8 cellular contexts compared by ENCODE assay signal in the genomic region with DNA sequence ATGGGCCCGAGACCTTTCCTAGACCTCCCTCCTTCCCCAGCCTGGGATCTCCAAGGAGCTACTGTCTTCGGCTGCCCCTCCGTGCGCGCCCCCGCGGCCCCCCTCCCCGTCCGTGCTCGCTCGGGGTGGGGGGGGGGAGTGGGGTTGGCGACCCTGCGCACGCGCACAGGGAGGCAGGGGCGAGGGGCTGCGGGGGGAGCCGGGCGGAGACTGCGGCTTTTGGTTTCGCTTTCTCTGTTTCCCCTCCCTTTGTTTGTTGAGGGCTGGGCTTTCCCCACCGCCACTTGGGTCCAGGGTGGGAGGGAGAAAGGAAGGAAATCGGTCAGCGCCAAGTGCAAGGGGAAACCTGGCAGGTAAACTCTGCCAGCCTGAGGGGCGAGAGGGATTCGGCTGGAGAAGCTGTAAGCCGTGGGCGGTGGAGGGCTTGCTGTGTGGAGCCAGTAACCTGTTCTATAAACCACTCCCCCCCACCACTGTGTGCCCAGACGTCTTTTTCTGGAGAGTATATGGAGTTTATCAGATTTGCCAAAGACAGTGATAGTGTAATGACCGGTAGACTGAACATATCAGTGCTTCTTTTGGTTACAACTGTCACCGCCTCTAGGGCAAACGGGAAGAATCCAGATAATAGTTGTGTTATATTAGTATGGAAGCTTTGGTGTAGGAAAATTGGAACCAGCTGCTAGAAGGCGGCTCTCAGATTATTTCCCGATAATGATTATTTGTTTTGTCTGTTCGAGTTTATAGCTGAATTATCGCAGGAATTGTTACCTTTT. TPM values are rescaled to one million over a fixed set of nuclear protein-coding genes. Genes with fewer than 3 reads are reported as not detected.
DNase-seq lines count a peak whose midpoint lies in the region; ATAC-seq, FAIRE-seq and TF ChIP-seq lines count a peak whose summit lies in the region.

No MANE protein-coding gene starts in this region.

- H3K9ac ChIP-seq in mammary epithelial cell (ENCODE audit: insufficient read depth, low read length) (peak overlapping the region; percentile 96), keratinocyte (ENCODE audit: control insufficient read depth, extremely low read depth, insufficient read depth, low read length) (peak overlapping the region; percentile 97)

- CTCF ChIA-PET in mammary epithelial cell (lab: Charles Lee; ENCODE audit: low non-redundant PET) = no interaction called here

- H3K9me3 ChIP-seq in mammary epithelial cell (replicated peaks; ENCODE audit: insufficient read depth, low read length) (no peaks in the 10 kb centered on the region), keratinocyte (ENCODE audit: control insufficient read depth, low read depth, low read length) (no peaks in the 10 kb centered on the region)

- peaks cover 14% of the 10 kb centered on the region for H3K36me3 ChIP-seq in mammary epithelial cell (ENCODE audit: insufficient read depth, low read length)
- peaks cover 12 to 36% of the 10 kb centered on the region in 2 experiments for H3K36me3 ChIP-seq in keratinocyte (ENCODE audit: control insufficient read depth in 2 of 2, extremely low read depth in 1 of 2, insufficient read depth in 2 of 2, low read length in 2 of 2)

- peak; percentile 53 for ATAC-seq in HG02840 (IDR thresholded peaks at IDR 0.05; ENCODE audit: low FRiP score, unreplicated experiment)

- no peaks in the 10 kb centered on the region for H3K9me1 ChIP-seq in keratinocyte (ENCODE audit: control insufficient read depth, extremely low read depth, insufficient read depth, low read length)

- no peak for FAIRE-seq in keratinocyte (lab: Jason Lieb, UNC)

- H3K27ac ChIP-seq in mammary epithelial cell (ENCODE audit: insufficient read depth, low read depth, low read length) (peak overlapping the region; percentile 85), keratinocyte (ENCODE audit: control insufficient read depth, insufficient read depth, low read length) (peak overlapping the region; percentile 93)

- BruUV-seq in mammary epithelial cell (replicated peaks; lab: Mats Ljungman, UMichigan) = TSS peak; percentile 34

- H3K27me3 ChIP-seq in mammary epithelial cell (ENCODE audit: insufficient read depth, low read length) (no peaks in the 10 kb centered on the region), keratinocyte (ENCODE audit: control insufficient read depth, extremely low read depth, insufficient read depth, low read length) (no peaks in the 10 kb centered on the region)

- no peak overlapping the region for H2AFZ ChIP-seq in mammary epithelial cell (ENCODE audit: low read depth, low read length)
- no peak overlapping the region for H2AFZ ChIP-seq in keratinocyte (ENCODE audit: control insufficient read depth, low read length)

- H3K4me1 ChIP-seq in mammary epithelial cell (ENCODE audit: insufficient read depth, low read length) = peaks cover 50% of the 10 kb centered on the region
- peaks cover 47% of the 10 kb centered on the region for H3K4me1 ChIP-seq in keratinocyte (ENCODE audit: control insufficient read depth, extremely low read depth, insufficient read depth, low read length)

- DNase-seq in GM13977 (ENCODE audit: low spot score) (peak; percentile 82), NCI-H1694 treated with DMSO at 0.1 percent for 48 hours (lab: John Stamatoyannopoulos, UW) (peak; percentile 28), mammary epithelial cell (peak; percentile 51), keratinocyte (ENCODE audit: low read depth, low spot score) (no peak), GM19240 (ENCODE audit: insufficient read length, low spot score) (no peak)
- DNase-seq in stimulated activated CD4-positive, alpha-beta T cell treated with anti-CD3 and anti-CD28 coated beads, Interleukin-15, amount 100 ng/mL, for 48 hours (ENCODE audit: low read depth in 2 of 2) = peak; percentile 56 to 61

- H3K79me2 ChIP-seq in mammary epithelial cell (ENCODE audit: insufficient read depth, low read length) = peaks cover 96% of the 10 kb centered on the region
- peaks cover 96% of the 10 kb centered on the region for H3K79me2 ChIP-seq in keratinocyte (ENCODE audit: control insufficient read depth, insufficient read depth, low read length)

- H3K4me3 ChIP-seq in WI38 (ENCODE audit: low read depth, low read length) (peak overlapping the region; percentile 100), mammary epithelial cell (replicated peaks in 1 of 3; ENCODE audit: insufficient read depth in 1 of 3, low read depth in 2 of 3, low read length in 3 of 3) (peak overlapping the region; percentile 83), keratinocyte (ENCODE audit: control insufficient read depth in 2 of 3, extremely low read depth in 1 of 3, insufficient read depth in 2 of 3, low read depth in 1 of 3, low read length in 3 of 3) (peak overlapping the region; percentile 94 to 97 (median 95))

- H4K20me1 ChIP-seq in mammary epithelial cell (ENCODE audit: insufficient read depth, low read length) = peaks cover 8% of the 10 kb centered on the region
- H4K20me1 ChIP-seq in keratinocyte (ENCODE audit: control insufficient read depth, extremely low read depth, insufficient read depth, low read length) = peaks cover 2% of the 10 kb centered on the region

- in situ Hi-C loops in GM13977 (cut with MboI; ENCODE audit: low pct_unique_long_range_greater_than_20kb, low sequenced_read_pairs, unreplicated experiment) = no loop called here
- in situ Hi-C loops in mammary epithelial cell (cut with MboI; ENCODE audit: low sequenced_read_pairs in 2 of 2) = no loop called here

- dilution Hi-C loops in mammary epithelial cell (cut with HindIII; ENCODE audit: low sequenced_read_pairs) = loop anchor here (5.0 kb wide), 1 partner anchor 52 kb away; a partner anchor contains a TSS
- dilution Hi-C loops in keratinocyte (cut with MboI; ENCODE audit: extremely low pct_ligation_motif_present, low sequenced_read_pairs) = no loop called here

- TF ChIP-seq CTCF in GM13977 (IDR thresholded peaks at IDR 0.05; ENCODE audit: extremely low read depth, insufficient read depth, missing control alignments) = no peak
- TF ChIP-seq CTCF in WI38 (IDR thresholded peaks at IDR 0.05; ENCODE audit: low read depth, low read length) = no peak
- TF ChIP-seq CTCF in mammary epithelial cell (conservative IDR thresholded peaks at IDR 0.05 in 1 of 2, IDR thresholded peaks at IDR 0.05 in 1 of 2; ENCODE audit: extremely low read depth in 1 of 2, insufficient read depth in 1 of 2, low read depth in 1 of 2, low read length in 2 of 2) = no peak
- TF ChIP-seq CTCF in keratinocyte (optimal IDR thresholded peaks at IDR 0.05 in 1 of 3, IDR thresholded peaks at IDR 0.05 in 1 of 3, conservative IDR thresholded peaks at IDR 0.05 in 1 of 3; ENCODE audit: extremely low read depth in 1 of 3, insufficient read depth in 2 of 3, low read length in 3 of 3) = no peak

- H3K4me2 ChIP-seq in mammary epithelial cell (ENCODE audit: insufficient read depth, low read depth, low read length) (peak overlapping the region; percentile 81), keratinocyte (ENCODE audit: control insufficient read depth, extremely low read depth, insufficient read depth, low read depth, low read length) (peak overlapping the region; percentile 82)

- intact Hi-C loops in mammary epithelial cell (cut with micrococcal nuclease) = loop anchor here (5.0 kb wide), 1 partner anchor 52 kb away; a partner anchor contains a TSS

- WGBS in mammary epithelial cell (ENCODE audit: low coverage, missing lambda C conversion rate) = 3% methylated on average over 7 of the region's 36 CpGs

RNA-seq across cellular contexts. Expression of a gene that starts 0.7 kb away (rescaled TPM):
- 100 to 1,000 TPM in 1 of 2 donors, 10 to 100 TPM in 1; 52.7 to 106 TPM for total RNA-seq in mammary epithelial cell
- 108 TPM for polyA plus RNA-seq in mammary epithelial cell
- 55.0 TPM for polyA minus RNA-seq in mammary epithelial cell
- 106 to 169 TPM (median 118 TPM) in 3 replicates for polyA plus RNA-seq in keratinocyte
- polyA plus RNA-seq in keratinocyte (2011; ENCODE audit: low read depth) = 448 TPM
- 76.2 and 139 TPM in 2 replicates for polyA plus RNA-seq in keratinocyte (2011; cell fraction: cytosol; rRNA removed)
- polyA plus RNA-seq in keratinocyte (2011; cell fraction: nucleus; rRNA removed) = 69.9 and 114 TPM in 2 replicates
- 130 and 160 TPM in 2 replicates for polyA plus RNA-seq in keratinocyte (2012; ENCODE audit: low replicate concordance)
- polyA minus RNA-seq in keratinocyte = 32.8 to 79.8 TPM (median 42.7 TPM) in 3 replicates
- polyA minus RNA-seq in keratinocyte (2011; cell fraction: cytosol; rRNA and poly(A)+ RNA removed) = 67.1 TPM
- polyA minus RNA-seq in keratinocyte (2011; cell fraction: nucleus; rRNA and poly(A)+ RNA removed) = 35.7 and 52.9 TPM in 2 replicates

RNA-seq across cellular contexts. Expression of a gene that starts 24.3 kb away (rescaled TPM):
- 10 to 100 TPM; 37.5 to 72.2 TPM for total RNA-seq in mammary epithelial cell
- polyA plus RNA-seq in mammary epithelial cell (46.2 TPM), keratinocyte (53.2 to 86.8 TPM (median 64.7 TPM) in 3 replicates)
- polyA minus RNA-seq in mammary epithelial cell (37.8 TPM), keratinocyte (18.4 to 55.9 TPM (median 29.6 TPM) in 3 replicates)
- 96.6 TPM for polyA plus RNA-seq in keratinocyte (2011; ENCODE audit: low read depth)
- 48.2 and 56.8 TPM in 2 replicates for polyA plus RNA-seq in keratinocyte (2011; cell fraction: cytosol; rRNA removed)
- 65.6 and 78.5 TPM in 2 replicates for polyA plus RNA-seq in keratinocyte (2011; cell fraction: nucleus; rRNA removed)
- 61.1 and 61.2 TPM in 2 replicates for polyA plus RNA-seq in keratinocyte (2012; ENCODE audit: low replicate concordance)
- polyA minus RNA-seq in keratinocyte (2011; cell fraction: cytosol; rRNA and poly(A)+ RNA removed) = 24.2 TPM
- polyA minus RNA-seq in keratinocyte (2011; cell fraction: nucleus; rRNA and poly(A)+ RNA removed) = 24.7 and 46.3 TPM in 2 replicates

RNA-seq across cellular contexts. Expression of a gene that starts 50.7 kb away (rescaled TPM):
- 10 to 100 TPM; 18.0 to 28.3 TPM for total RNA-seq in mammary epithelial cell
- polyA plus RNA-seq in mammary epithelial cell (11.3 TPM), keratinocyte (15.3 to 20.3 TPM (median 16.1 TPM) in 3 replicates)
- polyA minus RNA-seq in mammary epithelial cell (15.8 TPM), keratinocyte (5.8 to 24.4 TPM (median 16.5 TPM) in 3 replicates)
- polyA plus RNA-seq in keratinocyte (2011; ENCODE audit: low read depth) = 7.8 TPM
- polyA plus RNA-seq in keratinocyte (2011; cell fraction: cytosol; rRNA removed) = 9.3 and 15.7 TPM in 2 replicates
- polyA plus RNA-seq in keratinocyte (2011; cell fraction: nucleus; rRNA removed) = 13.8 and 15.0 TPM in 2 replicates
- polyA plus RNA-seq in keratinocyte (2012; ENCODE audit: low replicate concordance) = 16.0 and 16.5 TPM in 2 replicates
- polyA minus RNA-seq in keratinocyte (2011; cell fraction: cytosol; rRNA and poly(A)+ RNA removed) = 14.0 TPM
- polyA minus RNA-seq in keratinocyte (2011; cell fraction: nucleus; rRNA and poly(A)+ RNA removed) = 9.9 and 17.8 TPM in 2 replicates

Comparison
In these comparisons a context has a peak if more than half of its experiments do, and no peak if none do; other contexts are left out.
1. DNase-seq: peak in GM13977 (single experiment), NCI-H1694 treated with DMSO at 0.1 percent for 48 hours (single experiment), mammary epithelial cell (single experiment) and stimulated activated CD4-positive, alpha-beta T cell treated with anti-CD3 and anti-CD28 coated beads, Interleukin-15, amount 100 ng/mL, for 48 hours (2 of 2); none in keratinocyte (single experiment) and GM19240 (single experiment).
2. Peak in every context shown above with its lines, with median percentiles within 50 percentile points of each other: H3K4me3 ChIP-seq.